In the genomic region with DNA sequence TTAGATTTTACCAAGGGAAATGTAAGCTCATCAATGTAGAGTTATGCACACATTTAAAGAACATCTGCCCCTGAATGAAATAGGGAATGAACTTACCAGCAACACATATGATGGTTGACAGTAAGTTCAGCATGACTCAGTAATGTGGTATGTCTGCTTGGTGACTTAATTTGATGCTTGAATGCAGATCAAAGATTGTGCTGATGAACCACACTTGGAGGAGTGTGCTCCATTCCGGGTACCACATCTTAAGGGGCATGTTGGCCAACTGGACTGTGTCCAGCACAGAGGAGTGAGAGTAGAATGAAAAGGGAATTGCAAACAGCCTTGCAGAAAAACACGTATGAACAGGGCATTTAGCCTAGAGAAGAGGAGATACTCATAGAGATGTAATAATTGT, we compare ENCODE assay signal across 30 cellular contexts.
DNase-seq lines count a peak whose midpoint lies in the region; ATAC-seq and TF ChIP-seq lines count a peak whose summit lies in the region.
"Had no signal": no experiment of that assay in that cellular context is flagged by ENCODE, and none has a peak within 500 bp of the region (broad histone marks: within the 10 kb centered on the region; RNA-seq: fewer than 3 reads in every experiment).

No MANE protein-coding gene starts in this region.

- peaks cover 15% of the 10 kb centered on the region for H3K9me3 Mint-ChIP-seq in activated T-cell treated with anti-CD3 and anti-CD28 coated beads, Interleukin-2, amount 50 U/mL, for 4 hours

- ATAC-seq in activated T-cell treated with anti-CD3 and anti-CD28 coated beads, Interleukin-2, amount 50 U/mL, for 4 hours, result no peak
- ATAC-seq: activated CD8-positive, alpha-beta T cell treated with anti-CD3 and anti-CD28 coated beads, Interleukin-2, amount 10 ng/mL, durations not matched to agents 7 days and 5 days; heart right ventricle; left lobe of liver; naive thymus-derived CD8-positive, alpha-beta T cell; pancreas; sciatic nerve had no signal

- no peak overlapping the region for H3K4me3 ChIP-seq in astrocyte of the spinal cord (ENCODE audit: low read depth, low read length)
- no peak overlapping the region for H3K4me3 ChIP-seq in fibroblast of pulmonary artery (replicated peaks; ENCODE audit: low read depth, low read length)
- H3K4me3 ChIP-seq in testis, result no peak overlapping the region
- H3K4me3 ChIP-seq in BE2C (ENCODE audit: low read depth, low read length), result no peak overlapping the region
- H3K4me3 ChIP-seq: esophagus muscularis mucosa, heart right ventricle, pancreas, suprapubic skin, uterus had no signal

- no peak overlapping the region for H3K27ac ChIP-seq in testis
- H3K27ac ChIP-seq: esophagus muscularis mucosa, heart right ventricle, pancreas, suprapubic skin, uterus had no signal

- peak; percentile 11 for DNase-seq in HT1080 (ENCODE audit: low read depth)
- peak; percentile 83 for DNase-seq in astrocyte of the spinal cord (ENCODE audit: low read depth, low spot score)
- peak; percentile 6 for DNase-seq in fibroblast of pulmonary artery (ENCODE audit: low read depth)
- no peak for DNase-seq in testis
- DNase-seq in activated effector memory CD4-positive, alpha-beta T cell treated with Interleukin-2 at 50 U/mL for 16 hours, result no peak
- no peak for DNase-seq in activated T-cell treated with anti-CD3 and anti-CD28 coated beads, Interleukin-2, amount 50 U/mL, for 4 hours
- DNase-seq in BE2C, result no peak
- DNase-seq: activated CD4-positive, CD25-positive, alpha-beta regulatory T cell treated with anti-CD3 and anti-CD28 coated beads, Interleukin-2, amount 50 U/mL, for 72 hours; activated CD8-positive, alpha-beta T cell treated with anti-CD3 and anti-CD28 coated beads, Interleukin-2, amount 10 ng/mL, durations not matched to agents 7 days and 5 days; activated naive CD4-positive, alpha-beta T cell treated with anti-CD3 and anti-CD28 coated beads for 36 hours; activated T-cell treated with anti-CD3 and anti-CD28 coated beads, Interleukin-2, amount 50 U/mL, for 1 hour; CD8-positive, alpha-beta memory T cell; DMS79 treated with DMSO at 0.1 percent for 48 hours; effector memory CD4-positive, alpha-beta T cell; heart right ventricle; HFFc6; Kasumi-1; naive thymus-derived CD8-positive, alpha-beta T cell; NCI-H1092 treated with DMSO at 0.1 percent for 48 hours; NCI-H2029; NCI-H2227 treated with DMSO at 0.1 percent for 48 hours; NCI-H82; pancreas; SHP77; uterus had no signal

- H3K36me3 ChIP-seq in testis (ENCODE audit: low read depth, missing control alignments) (no peaks in the 10 kb centered on the region), BE2C (no peaks in the 10 kb centered on the region)
- H3K36me3 ChIP-seq: esophagus muscularis mucosa, heart right ventricle, pancreas, suprapubic skin, uterus had no signal

- H3K4me3 Mint-ChIP-seq in activated T-cell treated with anti-CD3 and anti-CD28 coated beads, Interleukin-2, amount 50 U/mL, for 4 hours, result no peak overlapping the region
- H3K4me3 Mint-ChIP-seq: activated CD8-positive, alpha-beta T cell treated with anti-CD3 and anti-CD28 coated beads, Interleukin-2, amount 10 ng/mL, durations not matched to agents 7 days and 5 days; activated naive CD4-positive, alpha-beta T cell treated with anti-CD3 and anti-CD28 coated beads for 36 hours; CD8-positive, alpha-beta memory T cell; HFFc6; mesothelial cell of epicardium; naive thymus-derived CD8-positive, alpha-beta T cell had no signal

- TF ChIP-seq POLR2A in testis (IDR thresholded peaks at IDR 0.05), result no peak

- H3K36me3 Mint-ChIP-seq in activated T-cell treated with anti-CD3 and anti-CD28 coated beads, Interleukin-2, amount 50 U/mL, for 4 hours (ENCODE audit: insufficient read depth), result no peaks in the 10 kb centered on the region
- H3K36me3 Mint-ChIP-seq: CD8-positive, alpha-beta memory T cell; naive thymus-derived CD8-positive, alpha-beta T cell had no signal

- H3K4me1 Mint-ChIP-seq in activated T-cell treated with anti-CD3 and anti-CD28 coated beads, Interleukin-2, amount 50 U/mL, for 4 hours (ENCODE audit: low read depth), result no peaks in the 10 kb centered on the region
- H3K4me1 Mint-ChIP-seq: CD8-positive, alpha-beta memory T cell; mesothelial cell of epicardium; naive thymus-derived CD8-positive, alpha-beta T cell had no signal

- H3K27me3 Mint-ChIP-seq in activated T-cell treated with anti-CD3 and anti-CD28 coated beads, Interleukin-2, amount 50 U/mL, for 4 hours (ENCODE audit: low read depth), result no peaks in the 10 kb centered on the region
- H3K27me3 Mint-ChIP-seq: CD8-positive, alpha-beta memory T cell had no signal

- H3K27me3 ChIP-seq in testis, result no peaks in the 10 kb centered on the region
- no peaks in the 10 kb centered on the region for H3K27me3 ChIP-seq in BE2C
- H3K27me3 ChIP-seq: esophagus muscularis mucosa, heart right ventricle, pancreas, suprapubic skin, uterus had no signal

- no peaks in the 10 kb centered on the region for H3K4me1 ChIP-seq in testis
- H3K4me1 ChIP-seq in BE2C, result no peaks in the 10 kb centered on the region
- H3K4me1 ChIP-seq: heart right ventricle, pancreas, suprapubic skin, uterus had no signal

- in situ Hi-C loops in astrocyte of the spinal cord (cut with HindIII; ENCODE audit: low sequenced_read_pairs), result no loop called here

- H3K9me3 ChIP-seq in testis, result no peaks in the 10 kb centered on the region
- H3K9me3 ChIP-seq in BE2C, result no peaks in the 10 kb centered on the region
- H3K9me3 ChIP-seq: pancreas, suprapubic skin, uterus had no signal

- 66 to 75% methylated on average over 2 of the region's 2 CpGs for WGBS in testis, 2 donors

- TF ChIP-seq CTCF in astrocyte of the spinal cord (IDR thresholded peaks at IDR 0.05; ENCODE audit: low read depth, low read length) (no peak), fibroblast of pulmonary artery (IDR thresholded peaks at IDR 0.05; ENCODE audit: low read length, missing control alignments) (no peak), testis (IDR thresholded peaks at IDR 0.05) (no peak), BE2C (IDR thresholded peaks at IDR 0.05; ENCODE audit: low read depth, low read length) (no peak)

- intact Hi-C loops in testis (cut with DNase I; ENCODE audit: low total_unique reads), result no loop called here

Comparison
In these comparisons a context has a peak if more than half of its experiments do, and no peak if none do; other contexts are left out.
1. DNase-seq: peak in HT1080 (single experiment), astrocyte of the spinal cord (single experiment) and fibroblast of pulmonary artery (single experiment); none in testis (single experiment), activated effector memory CD4-positive, alpha-beta T cell treated with Interleukin-2 at 50 U/mL for 16 hours (single experiment), activated T-cell treated with anti-CD3 and anti-CD28 coated beads, Interleukin-2, amount 50 U/mL, for 4 hours (single experiment) and BE2C (single experiment).